9 cellular contexts compared by ENCODE assay signal in the genomic region with DNA sequence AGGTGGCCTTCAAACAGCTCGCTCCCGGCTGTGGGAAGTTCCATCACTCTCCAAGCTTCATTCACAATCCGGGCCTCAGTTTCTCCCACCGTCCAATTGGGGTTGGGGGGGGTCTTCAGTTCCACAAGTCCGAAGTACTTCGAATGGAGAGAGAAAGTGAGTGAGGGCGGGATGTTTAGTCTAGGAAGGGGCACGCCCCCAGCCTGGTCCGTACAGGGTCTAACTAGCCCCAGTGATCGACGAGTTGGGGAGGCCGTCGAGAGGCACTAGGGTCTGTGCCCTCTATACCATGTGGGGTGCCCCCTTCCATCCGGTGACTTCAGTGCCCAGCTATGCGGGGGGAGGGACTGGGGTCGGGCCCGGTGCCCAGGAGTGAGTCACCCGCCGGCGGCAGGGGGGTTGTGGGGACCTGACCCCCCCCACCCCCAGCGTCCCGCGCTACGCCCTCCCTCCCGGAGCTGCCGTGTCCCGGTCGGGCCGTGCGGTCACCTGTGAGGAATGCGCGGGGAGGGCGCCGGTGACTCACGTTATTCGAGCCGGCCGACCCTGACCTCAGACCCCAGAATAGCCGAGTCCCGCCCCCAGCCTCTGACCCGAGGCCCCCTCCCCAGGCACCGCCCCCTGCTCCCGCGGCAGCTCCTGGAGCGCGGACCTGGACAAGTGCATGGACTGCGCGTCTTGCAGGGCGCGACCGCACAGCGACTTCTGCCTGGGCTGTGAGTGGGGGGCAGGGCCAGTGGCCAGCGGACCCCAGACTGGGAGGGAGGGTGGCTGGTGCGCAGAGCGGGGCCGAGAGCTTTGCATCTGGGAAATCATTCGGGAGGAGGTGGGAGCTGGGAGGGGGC. TPM values are rescaled to one million over a fixed set of nuclear protein-coding genes. Genes with fewer than 3 reads are reported as not detected.
DNase-seq lines count a peak whose midpoint lies in the region; ATAC-seq and TF ChIP-seq lines count a peak whose summit lies in the region.
"Had no signal": no experiment of that assay in that cellular context is flagged by ENCODE, and none has a peak within 500 bp of the region (broad histone marks: within the 10 kb centered on the region; RNA-seq: fewer than 3 reads in every experiment).

No MANE protein-coding gene starts in this region.

- ATAC-seq in HG03342 (IDR thresholded peaks at IDR 0.05; ENCODE audit: unreplicated experiment) (no peak), GM19397 (IDR thresholded peaks at IDR 0.05; ENCODE audit: unreplicated experiment) (no peak)

- H3K4me3 ChIP-seq in epithelial cell of proximal tubule (ENCODE audit: low read depth, low read length), result peak overlapping the region; percentile 96
- peak overlapping the region; percentile 63 to 85 (median 72) for H3K4me3 ChIP-seq in stomach

- peak; percentile 91 for DNase-seq in EH (ENCODE audit: low read depth)
- DNase-seq in NCI-H2196 treated with DMSO at 0.1 percent for 48 hours (lab: John Stamatoyannopoulos, UW; ENCODE audit: unreplicated experiment), result peak; percentile 39
- DNase-seq in activated T-cell treated with anti-CD3 and anti-CD28 coated beads for 48 hours (ENCODE audit: low read depth), result peak; percentile 46
- DNase-seq in epithelial cell of proximal tubule (ENCODE audit: low read depth), result peak; percentile 31
- peak; percentile 78 for DNase-seq in mucosa of gallbladder (ENCODE audit: low spot score)
- peak; percentile 78 for DNase-seq in stomach

- no peak for TF ChIP-seq EP300 in stomach (IDR thresholded peaks at IDR 0.05)

- peaks cover 38 to 81% (median 75%) of the 10 kb centered on the region in 4 donors for H3K4me1 ChIP-seq in stomach

- H3K9me3 ChIP-seq in stomach, result no peaks in the 10 kb centered on the region

- H3K36me3 ChIP-seq in stomach, result peaks cover 0 to 5% (median 3%) of the 10 kb centered on the region in 4 donors

- intact Hi-C loops in stomach (cut with DNase I; ENCODE audit: low total_unique reads), result no loop called here

- no peak for TF ChIP-seq POLR2A in stomach (IDR thresholded peaks at IDR 0.05)

- H3K27me3 ChIP-seq in stomach, result peaks cover 0 to 28% (median 20%) of the 10 kb centered on the region in 3 donors

- TF ChIP-seq CTCF in epithelial cell of proximal tubule (conservative IDR thresholded peaks at IDR 0.05; ENCODE audit: low read depth, low read length) (no peak), stomach (IDR thresholded peaks at IDR 0.05) (no peak)

- H3K27ac ChIP-seq in stomach, result peak overlapping the region; percentile 97 to 99 (median 98)

- WGBS in stomach, 5 donors, result 0 to 1% (median 1%) methylated on average over 30 to 57 of the region's 57 CpGs

RNA-seq across cellular contexts. Expression of gene TNFRSF12A, which starts 0.7 kb away (rescaled TPM):
- 451 and 701 TPM in 2 replicates for total RNA-seq in epithelial cell of proximal tubule
- total RNA-seq in mucosa of gallbladder, result 98.1 TPM
- 100 to 1,000 TPM in 2 of 5 donors, 10 to 100 TPM in 2, 1 to 10 TPM in 1; 1.8 to 134 (median 77.2) TPM for total RNA-seq in stomach
- polyA plus RNA-seq in stomach, result 100 to 1,000 TPM in 1 of 3 donors, 10 to 100 TPM in 2; 20.3 to 117 (median 25.8) TPM

RNA-seq across cellular contexts. Expression of gene CLDN6, which starts 2.8 kb away (rescaled TPM):
- total RNA-seq in epithelial cell of proximal tubule, result 255 and 813 TPM in 2 replicates
- total RNA-seq in mucosa of gallbladder, result 1.1 TPM
- not detected for total RNA-seq in stomach
- not detected for polyA plus RNA-seq in stomach
- total RNA-seq: activated CD8-positive, alpha-beta memory T cell treated with anti-CD3 and anti-CD28 coated beads for 36 hours had no signal

RNA-seq across cellular contexts. Expression of gene HCFC1R1, which starts 2.9 kb away (rescaled TPM):
- total RNA-seq in epithelial cell of proximal tubule (14.3 and 39.0 TPM in 2 replicates), mucosa of gallbladder (54.6 TPM), stomach (10 to 100 TPM; 11.0 to 94.7 (median 21.7) TPM)
- polyA plus RNA-seq in stomach, result 100 to 1,000 TPM in 2 of 3 donors, 10 to 100 TPM in 1; 71.7 to 128 (median 102) TPM

RNA-seq across cellular contexts. Expression of gene THOC6, which starts 3.0 kb away (rescaled TPM):
- total RNA-seq in epithelial cell of proximal tubule, result 19.0 and 24.2 TPM in 2 replicates
- total RNA-seq in mucosa of gallbladder, result 20.8 TPM
- total RNA-seq in stomach, result 10 to 100 TPM in 4 of 5 donors, not detected in 1; 10.5 to 97.9 (median 22.2) TPM
- 10 to 100 TPM; 15.3 to 39.0 (median 32.8) TPM for polyA plus RNA-seq in stomach

RNA-seq across cellular contexts. Expression of gene CLDN9, which starts 8.1 kb away (rescaled TPM):
- total RNA-seq in epithelial cell of proximal tubule, result 0.29 and 3.5 TPM in 2 replicates
- total RNA-seq in mucosa of gallbladder, result 3.3 TPM
- not detected for total RNA-seq in stomach
- under 1 TPM in 2 of 3 donors, not detected in 1; 0.28 to 0.31 TPM for polyA plus RNA-seq in stomach
- total RNA-seq: activated CD8-positive, alpha-beta memory T cell treated with anti-CD3 and anti-CD28 coated beads for 36 hours had no signal

Comparison
In these comparisons a context has a peak if more than half of its experiments do, and no peak if none do; other contexts are left out.
1. DNase-seq: peak in every context shown above with its lines; median percentile 91 in EH; 78 in mucosa of gallbladder; 78 in stomach; 46 in activated T-cell treated with anti-CD3 and anti-CD28 coated beads for 48 hours; 39 in NCI-H2196 treated with DMSO at 0.1 percent for 48 hours; 31 in epithelial cell of proximal tubule.
2. RNA of gene CLDN6, which starts 2.8 kb away (total RNA-seq): 255 to 813 TPM in epithelial cell of proximal tubule; 1.1 TPM in mucosa of gallbladder (single experiment) and not detected in stomach; every median in the first group is over 100 times any median in the second.